Comparison of ENCODE assay signal across 22 cellular contexts in the genomic region with DNA sequence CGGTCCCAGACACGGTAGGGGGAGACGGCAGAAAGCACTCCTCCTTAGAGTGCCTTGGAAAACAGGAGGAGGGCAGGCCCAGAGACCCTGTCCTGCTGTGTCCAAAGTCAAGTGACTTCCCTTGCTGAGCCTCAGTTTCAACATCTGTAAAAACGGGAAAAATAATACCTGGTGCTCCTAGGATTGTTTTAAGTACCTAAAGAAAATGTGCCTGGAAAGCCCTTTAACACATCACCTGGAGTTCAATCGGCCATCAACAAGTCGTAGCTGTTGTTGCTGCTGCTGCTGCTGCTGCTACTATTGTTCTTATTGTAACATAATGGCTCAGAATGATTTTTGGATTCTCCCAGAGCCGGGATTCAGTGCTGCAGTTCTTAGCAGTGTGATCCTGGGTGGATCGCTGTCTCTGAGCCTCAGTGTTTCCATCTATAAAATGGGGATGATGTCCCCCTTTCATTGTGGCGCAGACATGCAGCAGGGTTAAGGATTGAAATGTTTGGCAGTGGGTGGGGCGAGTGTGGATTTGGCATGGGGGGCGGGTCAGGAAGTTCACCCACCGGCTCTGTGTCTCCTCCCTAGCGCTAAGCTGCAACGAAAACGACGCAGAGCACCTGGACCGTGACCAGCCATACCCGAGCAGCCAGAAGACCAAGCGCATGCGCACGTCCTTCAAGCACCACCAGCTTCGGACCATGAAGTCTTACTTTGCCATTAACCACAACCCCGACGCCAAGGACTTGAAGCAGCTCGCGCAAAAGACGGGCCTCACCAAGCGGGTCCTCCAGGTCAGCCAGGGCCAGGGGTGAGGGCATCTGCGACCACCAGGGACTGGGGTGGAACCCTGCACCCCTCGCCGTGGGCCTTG. TPM values are rescaled to one million over a fixed set of nuclear protein-coding genes. Genes with fewer than 3 reads are reported as not detected.
DNase-seq lines count a peak whose midpoint lies in the region; ATAC-seq and TF ChIP-seq lines count a peak whose summit lies in the region.
"Had no signal": no experiment of that assay in that cellular context is flagged by ENCODE, and none has a peak within 500 bp of the region (broad histone marks: within the 10 kb centered on the region; RNA-seq: fewer than 3 reads in every experiment).

No MANE protein-coding gene starts in this region.

- H3K36me3 Mint-ChIP-seq in natural killer cell treated with Interleukin-12 subunit alpha and Interleukin-12 subunit beta and Interleukin-15 and Interleukin-18, amount 100 ng/mL, for 72 hours = peaks cover 22% of the 10 kb centered on the region
- no peaks in the 10 kb centered on the region for H3K36me3 Mint-ChIP-seq in natural killer cell
- H3K36me3 Mint-ChIP-seq: mesothelial cell of epicardium had no signal

- no peaks in the 10 kb centered on the region for H3K79me2 ChIP-seq in OCI-LY3 (ENCODE audit: low read length)

- H4K20me1 ChIP-seq in OCI-LY3 (ENCODE audit: insufficient read depth, low read length) = peaks cover 6% of the 10 kb centered on the region; the same call in 1 of the 2 replicates

- peaks cover 8% of the 10 kb centered on the region for H3K4me1 ChIP-seq in OCI-LY3 (ENCODE audit: low read length)

- H3K4me2 ChIP-seq in OCI-LY3 (ENCODE audit: low read length) = peak overlapping the region; percentile 16

- peaks cover 57 to 74% of the 10 kb centered on the region in 2 donors for H3K27me3 Mint-ChIP-seq in natural killer cell treated with Interleukin-12 subunit alpha and Interleukin-12 subunit beta and Interleukin-15 and Interleukin-18, amount 100 ng/mL, for 72 hours
- H3K27me3 Mint-ChIP-seq in natural killer cell (ENCODE audit: low read depth in 2 of 2) = peaks cover 68 to 76% of the 10 kb centered on the region in 2 donors

- intact Hi-C loops in natural killer cell (cut with micrococcal nuclease) = no loop called here

- DNase-seq in natural killer cell treated with Interleukin-12 subunit alpha and Interleukin-12 subunit beta and Interleukin-15 and Interleukin-18, amount 100 ng/mL, for 72 hours (ENCODE audit: low spot score) = no peak
- DNase-seq in natural killer cell = no peak
- peak; percentile 85 for DNase-seq in left kidney (ENCODE audit: low read depth, low spot score)
- DNase-seq in T1000 (lab: John Stamatoyannopoulos, UW) = no peak
- DNase-seq in NCI-H2171 (lab: John Stamatoyannopoulos, UW) = no peak
- no peak for DNase-seq in brain microvascular endothelial cell
- DNase-seq in T-helper 2 cell = no peak
- DNase-seq: adrenal gland; CD4-positive, alpha-beta memory T cell; effector CD4-positive, alpha-beta T cell; heart left ventricle; NCI-H1417 treated with DMSO at 0.1 percent for 48 hours; stomach had no signal

- H3K27me3 ChIP-seq in OCI-LY3 (ENCODE audit: low read depth, low read length) (peaks cover 32% of the 10 kb centered on the region), brain microvascular endothelial cell (replicated peaks) (peaks cover 91% of the 10 kb centered on the region)

- H3K9me3 ChIP-seq in OCI-LY3 (ENCODE audit: insufficient read depth, low read length) = no peaks in the 10 kb centered on the region
- H3K9me3 ChIP-seq: adrenal gland, heart left ventricle, right atrium auricular region had no signal

- H3K9me3 Mint-ChIP-seq in natural killer cell treated with Interleukin-12 subunit alpha and Interleukin-12 subunit beta and Interleukin-15 and Interleukin-18, amount 100 ng/mL, for 72 hours = no peaks in the 10 kb centered on the region
- no peaks in the 10 kb centered on the region for H3K9me3 Mint-ChIP-seq in natural killer cell
- H3K9me3 Mint-ChIP-seq: activated T-helper 17 cell treated with anti-CD3 and anti-CD28 coated beads, Interleukin-2, amount 50 U/mL, for 72 hours; mesothelial cell of epicardium; T-helper 1 cell treated with Interleukin-12 subunit alpha and Interleukin-12 subunit beta and Interleukin-4 antibody, amounts not matched to agents 30 μg/mL and 1 μg/mL, for 36 hours had no signal

- in situ Hi-C loops in brain microvascular endothelial cell (cut with HindIII; ENCODE audit: low pct_ligation_motif_present, low sequenced_read_pairs) = no loop called here

- no peaks in the 10 kb centered on the region for H3K36me3 ChIP-seq in OCI-LY3 (replicated peaks; ENCODE audit: low read depth, low read length)
- H3K36me3 ChIP-seq in brain microvascular endothelial cell (replicated peaks) = no peaks in the 10 kb centered on the region
- H3K36me3 ChIP-seq: adrenal gland, heart left ventricle, right atrium auricular region, stomach had no signal

- H3K4me3 ChIP-seq in OCI-LY3 (ENCODE audit: low read length) (no peak overlapping the region), brain microvascular endothelial cell (ENCODE audit: low read depth, low read length) (no peak overlapping the region)
- H3K4me3 ChIP-seq: adrenal gland, heart left ventricle, right atrium auricular region, stomach had no signal

- H3K4me1 Mint-ChIP-seq in natural killer cell treated with Interleukin-12 subunit alpha and Interleukin-12 subunit beta and Interleukin-15 and Interleukin-18, amount 100 ng/mL, for 72 hours (ENCODE audit: low read depth in 2 of 2) = peaks cover 24 to 25% of the 10 kb centered on the region in 2 donors
- H3K4me1 Mint-ChIP-seq in natural killer cell = peaks cover 31 to 32% of the 10 kb centered on the region in 2 donors

- TF ChIP-seq CTCF in natural killer cell (IDR thresholded peaks at IDR 0.05) = no peak
- TF ChIP-seq CTCF in OCI-LY3 (IDR thresholded peaks at IDR 0.05; ENCODE audit: low read depth, low read length) = no peak
- TF ChIP-seq CTCF in brain microvascular endothelial cell (IDR thresholded peaks at IDR 0.05; ENCODE audit: low read depth, low read length, missing control alignments) = no peak

- H3K27ac ChIP-seq in OCI-LY3 (ENCODE audit: low read length) = no peak overlapping the region
- no peak overlapping the region for H3K27ac ChIP-seq in brain microvascular endothelial cell
- H3K27ac ChIP-seq: adrenal gland, heart left ventricle, right atrium auricular region, stomach had no signal

- no peak overlapping the region for H3K9ac ChIP-seq in OCI-LY3 (ENCODE audit: low read length)

- ATAC-seq in natural killer cell treated with Interleukin-12 subunit alpha and Interleukin-12 subunit beta and Interleukin-15 and Interleukin-18, amount 100 ng/mL, for 72 hours = no peak
- ATAC-seq in natural killer cell = no peak
- ATAC-seq: activated T-helper 17 cell treated with anti-CD3 and anti-CD28 coated beads, Interleukin-2, amount 50 U/mL, for 72 hours; HCT116; heart left ventricle; Right ventricle myocardium inferior had no signal

- no peak overlapping the region for H2AFZ ChIP-seq in OCI-LY3 (ENCODE audit: low read depth, low read length)

- H3K4me3 Mint-ChIP-seq in natural killer cell treated with Interleukin-12 subunit alpha and Interleukin-12 subunit beta and Interleukin-15 and Interleukin-18, amount 100 ng/mL, for 72 hours = peak overlapping the region; percentile 21
- H3K4me3 Mint-ChIP-seq in natural killer cell = no peak overlapping the region
- H3K4me3 Mint-ChIP-seq: activated T-helper 17 cell treated with anti-CD3 and anti-CD28 coated beads, Interleukin-2, amount 50 U/mL, for 72 hours; mesothelial cell of epicardium; T-helper 1 cell treated with Interleukin-12 subunit alpha and Interleukin-12 subunit beta and Interleukin-4 antibody, amounts not matched to agents 30 μg/mL and 1 μg/mL, for 36 hours had no signal

- no peak overlapping the region for H3K27ac Mint-ChIP-seq in natural killer cell treated with Interleukin-12 subunit alpha and Interleukin-12 subunit beta and Interleukin-15 and Interleukin-18, amount 100 ng/mL, for 72 hours
- H3K27ac Mint-ChIP-seq in natural killer cell = no peak overlapping the region
- H3K27ac Mint-ChIP-seq: activated T-helper 17 cell treated with anti-CD3 and anti-CD28 coated beads, Interleukin-2, amount 50 U/mL, for 72 hours; CD4-positive, alpha-beta memory T cell; mesothelial cell of epicardium had no signal

RNA-seq across cellular contexts. Expression of gene LHX2, which starts 9.2 kb away (rescaled TPM):
- total RNA-seq in natural killer cell treated with Interleukin-12 subunit alpha and Interleukin-12 subunit beta and Interleukin-15 and Interleukin-18, amount 100 ng/mL, for 72 hours = not detected
- not detected for total RNA-seq in natural killer cell
- total RNA-seq: activated CD8-positive, alpha-beta memory T cell treated with anti-CD3 and anti-CD28 coated beads for 36 hours; activated T-helper 17 cell treated with anti-CD3 and anti-CD28 coated beads, Interleukin-2, amount 50 U/mL, for 72 hours; CD4-positive, alpha-beta memory T cell; mesothelial cell of epicardium; Right ventricle myocardium inferior; ureter had no signal
